Comparison of ENCODE assay signal across 8 cellular contexts in the genomic region with DNA sequence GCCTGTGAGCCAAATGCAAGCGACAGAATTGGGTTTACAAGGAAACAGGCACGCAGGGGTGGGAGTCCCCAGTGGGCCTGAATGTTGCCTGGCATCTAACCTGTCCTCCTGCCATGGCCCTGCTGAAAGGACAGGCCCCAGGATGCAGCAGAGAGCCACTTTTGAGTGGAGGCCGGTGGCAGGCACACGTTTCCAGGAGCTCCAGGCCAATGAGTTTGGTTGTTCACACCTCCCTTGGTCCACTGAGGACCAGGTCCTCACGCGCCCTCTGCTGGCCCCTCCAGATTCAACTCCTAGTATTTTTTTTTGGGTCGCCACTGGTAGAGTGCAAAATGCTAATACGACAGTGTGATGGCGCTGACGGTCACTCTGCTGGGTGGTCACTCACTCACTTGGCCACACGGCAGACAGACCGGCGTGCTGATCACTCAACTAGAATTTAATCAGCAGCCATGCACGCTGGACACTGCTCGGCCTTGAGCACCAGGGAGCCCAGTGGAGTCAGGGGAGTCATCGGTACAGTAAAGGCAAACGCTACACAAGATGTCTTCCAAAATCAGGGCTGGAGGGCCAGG.
DNase-seq lines count a peak whose midpoint lies in the region; ATAC-seq, FAIRE-seq and TF ChIP-seq lines count a peak whose summit lies in the region.

No MANE protein-coding gene starts in this region.

- H3K4me1 ChIP-seq in OCI-LY7 (ENCODE audit: insufficient read depth, low read length, poor library complexity, severe bottlenecking) (peaks cover 21% of the 10 kb centered on the region), pancreas (no peaks in the 10 kb centered on the region)

- H2AFZ ChIP-seq in OCI-LY7 (ENCODE audit: low read length), result peak overlapping the region; percentile 93

- no TSS peak for BruUV-seq in OCI-LY7 (replicated peaks; lab: Mats Ljungman, UMichigan)

- 68 to 75% methylated on average over 17 of the region's 17 CpGs for WGBS in pancreas, 2 donors

- no peaks in the 10 kb centered on the region for H4K20me1 ChIP-seq in OCI-LY7 (ENCODE audit: insufficient read depth, low read length)

- H3K79me2 ChIP-seq in OCI-LY7 (ENCODE audit: insufficient read depth, low read depth, low read length), result no peaks in the 10 kb centered on the region

- H3K9me3 ChIP-seq in OCI-LY7 (ENCODE audit: low read length) (no peaks in the 10 kb centered on the region), pancreas (no peaks in the 10 kb centered on the region)

- CTCF ChIA-PET in OCI-LY7 (lab: Charles Lee; ENCODE audit: unreplicated experiment), result interaction anchor here (0.5 kb wide), 2 partner anchors 26 to 259 kb away, joined by 3 read pairs; no protein-coding TSS in a partner anchor

- H3K9me2 ChIP-seq in OCI-LY7 (ENCODE audit: insufficient read depth, low read length), result no peaks in the 10 kb centered on the region

- no peaks in the 10 kb centered on the region for H3K27me3 ChIP-seq in pancreas

- H3K4me3 ChIP-seq in OCI-LY7 (ENCODE audit: low read depth, low read length, poor library complexity, severe bottlenecking), result no peak overlapping the region
- H3K4me3 ChIP-seq in pancreas, result no peak overlapping the region

- FAIRE-seq in pancreas (lab: Jason Lieb, UNC) (no peak), urothelium cell line (lab: Jason Lieb, UNC) (no peak)

- POLR2A ChIA-PET in OCI-LY7 (lab: Charles Lee), result interaction anchor here (0.6 to 1.3 kb wide), 2 partner anchors 29 to 245 kb away, joined by 3 read pairs; no protein-coding TSS in a partner anchor

- H3K36me3 ChIP-seq in OCI-LY7 (ENCODE audit: insufficient read depth, low read length) (no peaks in the 10 kb centered on the region), pancreas (peaks cover 0 to 8% (median 0%) of the 10 kb centered on the region in 3 donors)

- TF ChIP-seq CTCF in OCI-LY7 (conservative IDR thresholded peaks at IDR 0.05; ENCODE audit: low read length) (peak; percentile 90), pancreas (IDR thresholded peaks at IDR 0.05) (peak; percentile 22 to 46 (median 38))

- ATAC-seq in HG02885 (IDR thresholded peaks at IDR 0.05; ENCODE audit: poor library complexity, unreplicated experiment) (peak; percentile 61), pancreas (peak; percentile 48 to 83 (median 77)), GM18502 (IDR thresholded peaks at IDR 0.05; ENCODE audit: poor library complexity, unreplicated experiment) (no peak)

- no peak overlapping the region for H3K27ac ChIP-seq in OCI-LY7 (ENCODE audit: low read depth, low read length, poor library complexity, severe bottlenecking)
- H3K27ac ChIP-seq in pancreas, result no peak overlapping the region

- peak overlapping the region; percentile 33 for H3K4me2 ChIP-seq in OCI-LY7 (ENCODE audit: low read length)

- DNase-seq in DMS114 treated with DMSO at 0.1 percent for 48 hours (lab: John Stamatoyannopoulos, UW; ENCODE audit: unreplicated experiment), result peak; percentile 58
- DNase-seq in OCI-LY7 (ENCODE audit: low spot score), result peak; percentile 89
- DNase-seq in activated T-cell treated with anti-CD3 and anti-CD28 coated beads for 4 hours, result peak; percentile 50
- DNase-seq in fibroblast of peridontal ligament (ENCODE audit: extremely low read depth), result peak; percentile 51
- DNase-seq in pancreas, result peak in 3 of 6 donors; percentile 47 to 68 (median 50)
- DNase-seq in urothelium cell line (ENCODE audit: low spot score), result peak; percentile 89

- intact Hi-C loops in OCI-LY7 (cut with micrococcal nuclease; ENCODE audit: unreplicated experiment), result loop anchor here (1.0 kb wide), 2 partner anchors 252 to 637 kb away; no protein-coding TSS in a partner anchor
- intact Hi-C loops in pancreas (cut with DNase I), result loop anchor here in 1 of 3 donors (10.0 kb wide), 2 partner anchors 249 to 451 kb away; no protein-coding TSS in a partner anchor
